In the genomic region with DNA sequence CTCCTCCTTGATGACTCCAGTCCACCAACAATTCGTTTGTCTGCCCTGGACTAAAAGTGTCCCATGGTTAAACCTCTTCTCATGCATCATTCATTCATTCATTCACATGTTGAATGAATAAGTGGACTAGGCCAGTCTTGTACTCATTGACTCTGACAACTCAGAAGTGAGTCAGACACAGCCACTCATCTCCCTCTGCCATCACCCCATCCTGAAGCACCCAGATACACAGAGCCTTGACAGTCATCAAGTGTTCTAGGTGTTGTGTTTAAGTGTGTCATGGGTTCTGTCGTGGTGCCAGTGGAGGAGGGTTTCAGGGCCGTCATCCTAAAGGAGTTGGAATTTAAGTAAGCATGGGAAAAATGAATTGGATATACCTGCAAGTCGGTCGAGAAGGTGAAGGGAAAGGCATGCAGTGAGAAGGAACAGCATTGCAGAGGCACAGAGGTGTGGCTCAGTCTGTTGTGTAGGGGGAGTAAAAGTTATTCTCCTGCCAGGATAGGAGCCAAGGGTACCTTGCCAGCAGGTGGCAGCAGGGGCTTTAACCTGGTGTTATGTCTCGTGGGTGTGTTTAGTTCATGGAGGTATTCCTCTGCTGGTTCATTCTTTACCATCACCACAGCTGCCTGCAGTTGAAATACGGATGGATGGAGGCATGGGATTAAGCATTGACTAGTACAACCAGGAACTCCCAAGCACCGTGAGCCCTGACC, we compare ENCODE assay signal across 11 cellular contexts. TPM values are rescaled to one million over a fixed set of nuclear protein-coding genes. Genes with fewer than 3 reads are reported as not detected.
DNase-seq lines count a peak whose midpoint lies in the region; ATAC-seq and TF ChIP-seq lines count a peak whose summit lies in the region.
"Had no signal": no experiment of that assay in that cellular context is flagged by ENCODE, and none has a peak within 500 bp of the region (broad histone marks: within the 10 kb centered on the region; RNA-seq: fewer than 3 reads in every experiment).

No MANE protein-coding gene starts in this region.

- no peaks in the 10 kb centered on the region for H3K9me3 ChIP-seq in mucosa of descending colon
- H3K9me3 ChIP-seq in colonic mucosa: no peaks in the 10 kb centered on the region

- no peak overlapping the region for H3K27ac Mint-ChIP-seq in activated CD4-positive, alpha-beta memory T cell treated with anti-CD3 and anti-CD28 coated beads for 36 hours
- no peak overlapping the region for H3K27ac Mint-ChIP-seq in activated CD4-positive, alpha-beta memory T cell treated with anti-CD3 and anti-CD28 coated beads, Interleukin-2, amount 10 ng/mL, durations not matched to agents 7 days and 5 days

- H3K27ac ChIP-seq in KMS-11 (no peak overlapping the region), colonic mucosa (no peak overlapping the region)

- H3K27me3 ChIP-seq in KMS-11 (ENCODE audit: insufficient read depth, low read depth): no peaks in the 10 kb centered on the region
- no peaks in the 10 kb centered on the region for H3K27me3 ChIP-seq in colonic mucosa

- H3K36me3 ChIP-seq in KMS-11 (ENCODE audit: insufficient read depth) (no peaks in the 10 kb centered on the region), mucosa of descending colon (ENCODE audit: low read depth) (no peaks in the 10 kb centered on the region), colonic mucosa (no peaks in the 10 kb centered on the region)

- H3K36me3 Mint-ChIP-seq in activated CD4-positive, alpha-beta memory T cell treated with anti-CD3 and anti-CD28 coated beads for 36 hours: no peaks in the 10 kb centered on the region
- no peaks in the 10 kb centered on the region for H3K36me3 Mint-ChIP-seq in activated CD4-positive, alpha-beta memory T cell treated with anti-CD3 and anti-CD28 coated beads, Interleukin-2, amount 10 ng/mL, durations not matched to agents 7 days and 5 days (ENCODE audit: low read depth)

- ATAC-seq in mucosa of descending colon (peak; percentile 49), HG02588 (IDR thresholded peaks at IDR 0.05; ENCODE audit: unreplicated experiment) (no peak)
- ATAC-seq: Right ventricle myocardium inferior had no signal

- H3K4me1 ChIP-seq in KMS-11 (ENCODE audit: low read depth, poor library complexity, severe bottlenecking) (no peaks in the 10 kb centered on the region), mucosa of descending colon (ENCODE audit: low read depth) (no peaks in the 10 kb centered on the region), colonic mucosa (no peaks in the 10 kb centered on the region)

- intact Hi-C loops in activated CD4-positive, alpha-beta memory T cell treated with anti-CD3 and anti-CD28 coated beads for 36 hours (cut with micrococcal nuclease): no loop called here
- intact Hi-C loops in mucosa of descending colon (cut with DNase I, micrococcal nuclease) (no loop called here), colonic mucosa (cut with DNase I) (no loop called here)

- H3K4me2 ChIP-seq in KMS-11: no peak overlapping the region

- CTCF ChIA-PET in activated CD4-positive, alpha-beta memory T cell treated with anti-CD3 and anti-CD28 coated beads for 36 hours (lab: Charles Lee): no interaction called here
- CTCF ChIA-PET in activated CD4-positive, alpha-beta memory T cell treated with anti-CD3 and anti-CD28 coated beads, Interleukin-2, amount 10 ng/mL, durations not matched to agents 7 days and 5 days (lab: Charles Lee): no interaction called here

- H3K79me2 ChIP-seq in KMS-11 (ENCODE audit: insufficient read depth, low read depth): no peaks in the 10 kb centered on the region

- H3K9ac ChIP-seq in KMS-11 (no peak overlapping the region), colonic mucosa (ENCODE audit: low read depth in 2 of 2, low read length in 2 of 2) (no peak overlapping the region)

- H3K4me3 ChIP-seq in KMS-11 (IDR thresholded peaks at IDR 0.05; ENCODE audit: insufficient read depth, low read depth, low read length): no peak overlapping the region
- no peak overlapping the region for H3K4me3 ChIP-seq in mucosa of descending colon
- H3K4me3 ChIP-seq in colonic mucosa: no peak overlapping the region

- no peak overlapping the region for H3K4me3 Mint-ChIP-seq in activated CD4-positive, alpha-beta memory T cell treated with anti-CD3 and anti-CD28 coated beads for 36 hours
- H3K4me3 Mint-ChIP-seq in activated CD4-positive, alpha-beta memory T cell treated with anti-CD3 and anti-CD28 coated beads, Interleukin-2, amount 10 ng/mL, durations not matched to agents 7 days and 5 days: no peak overlapping the region

- peak; percentile 30 for DNase-seq in activated CD4-positive, alpha-beta memory T cell treated with anti-CD3 and anti-CD28 coated beads for 36 hours
- no peak for DNase-seq in activated CD4-positive, alpha-beta memory T cell treated with anti-CD3 and anti-CD28 coated beads, Interleukin-2, amount 10 ng/mL, durations not matched to agents 7 days and 5 days
- peak; percentile 12 for DNase-seq in activated effector memory CD4-positive, alpha-beta T cell treated with Interleukin-2 at 50 U/mL for 16 hours
- DNase-seq in mucosa of descending colon: peak in 1 of 3 donors; percentile 17
- no peak for DNase-seq in COLO668 (lab: John Stamatoyannopoulos, UW; ENCODE audit: unreplicated experiment)
- no peak for DNase-seq in colonic mucosa
- DNase-seq: occipital lobe had no signal

- H3K27me3 Mint-ChIP-seq in activated CD4-positive, alpha-beta memory T cell treated with anti-CD3 and anti-CD28 coated beads for 36 hours: no peaks in the 10 kb centered on the region
- H3K27me3 Mint-ChIP-seq in activated CD4-positive, alpha-beta memory T cell treated with anti-CD3 and anti-CD28 coated beads, Interleukin-2, amount 10 ng/mL, durations not matched to agents 7 days and 5 days: no peaks in the 10 kb centered on the region

- H2AFZ ChIP-seq in KMS-11 (ENCODE audit: low read depth): no peak overlapping the region

- H4K20me1 ChIP-seq in KMS-11 (ENCODE audit: insufficient read depth): no peaks in the 10 kb centered on the region

- POLR2A ChIA-PET in activated CD4-positive, alpha-beta memory T cell treated with anti-CD3 and anti-CD28 coated beads for 36 hours (lab: Charles Lee): no interaction called here
- POLR2A ChIA-PET in activated CD4-positive, alpha-beta memory T cell treated with anti-CD3 and anti-CD28 coated beads, Interleukin-2, amount 10 ng/mL, durations not matched to agents 7 days and 5 days (lab: Charles Lee): no interaction called here

- H3K9me3 Mint-ChIP-seq in activated CD4-positive, alpha-beta memory T cell treated with anti-CD3 and anti-CD28 coated beads for 36 hours: no peaks in the 10 kb centered on the region
- H3K9me3 Mint-ChIP-seq in activated CD4-positive, alpha-beta memory T cell treated with anti-CD3 and anti-CD28 coated beads, Interleukin-2, amount 10 ng/mL, durations not matched to agents 7 days and 5 days: no peaks in the 10 kb centered on the region

- H3K4me1 Mint-ChIP-seq in activated CD4-positive, alpha-beta memory T cell treated with anti-CD3 and anti-CD28 coated beads for 36 hours (ENCODE audit: low read depth): peaks cover 6% of the 10 kb centered on the region
- no peaks in the 10 kb centered on the region for H3K4me1 Mint-ChIP-seq in activated CD4-positive, alpha-beta memory T cell treated with anti-CD3 and anti-CD28 coated beads, Interleukin-2, amount 10 ng/mL, durations not matched to agents 7 days and 5 days

- TF ChIP-seq CTCF in KMS-11 (conservative IDR thresholded peaks at IDR 0.05; ENCODE audit: low read depth, low read length): peak; percentile 28; the same call in 1 of the 2 replicates
- no peak for TF ChIP-seq CTCF in mucosa of descending colon (IDR thresholded peaks at IDR 0.05)
- TF ChIP-seq CTCF in colonic mucosa (IDR thresholded peaks at IDR 0.05): no peak

RNA-seq across cellular contexts. Expression of a gene that starts 18.3 kb away (rescaled TPM):
- 10 to 100 TPM; 52.8 to 55.3 TPM for total RNA-seq in activated CD4-positive, alpha-beta memory T cell treated with anti-CD3 and anti-CD28 coated beads for 36 hours
- total RNA-seq in activated CD4-positive, alpha-beta memory T cell treated with anti-CD3 and anti-CD28 coated beads, Interleukin-2, amount 10 ng/mL, durations not matched to agents 7 days and 5 days: 10 to 100 TPM; 63.3 to 70.1 TPM
- total RNA-seq in mucosa of descending colon: 10 to 100 TPM; 52.7 to 86.4 (median 70.1) TPM
- total RNA-seq in colonic mucosa: 10 to 100 TPM; 61.6 to 85.5 TPM

RNA-seq across cellular contexts. Expression of a gene that starts 27.8 kb away (rescaled TPM):
- not detected for total RNA-seq in activated CD4-positive, alpha-beta memory T cell treated with anti-CD3 and anti-CD28 coated beads for 36 hours
- total RNA-seq in activated CD4-positive, alpha-beta memory T cell treated with anti-CD3 and anti-CD28 coated beads, Interleukin-2, amount 10 ng/mL, durations not matched to agents 7 days and 5 days: not detected
- not detected for total RNA-seq in mucosa of descending colon
- total RNA-seq in colonic mucosa: not detected
- total RNA-seq: kidney epithelial cell, occipital lobe, Right ventricle myocardium inferior had no signal

Comparison
In these comparisons a context has a peak if more than half of its experiments do, and no peak if none do; other contexts are left out.
1. DNase-seq: peak in activated CD4-positive, alpha-beta memory T cell treated with anti-CD3 and anti-CD28 coated beads for 36 hours (single experiment) and activated effector memory CD4-positive, alpha-beta T cell treated with Interleukin-2 at 50 U/mL for 16 hours (single experiment); none in activated CD4-positive, alpha-beta memory T cell treated with anti-CD3 and anti-CD28 coated beads, Interleukin-2, amount 10 ng/mL, durations not matched to agents 7 days and 5 days (single experiment), COLO668 (single experiment) and colonic mucosa (single experiment).